29 cellular contexts compared by ENCODE assay signal in genomic region chr9:82799300-82799699, GRCh38.
"Had no signal": no experiment of that assay in that cellular context is flagged by ENCODE, and none has a peak within 500 bp of the region (broad histone marks: within the 10 kb centered on the region; RNA-seq: fewer than 3 reads in every experiment).

No MANE protein-coding gene starts in this region.

- H3K4me1 ChIP-seq: gastroesophageal sphincter, pancreas, prostate gland, sigmoid colon, suprapubic skin, tibial artery had no signal

- H3K4me2 ChIP-seq: smooth muscle cell had no signal

- FAIRE-seq: bronchial epithelial cell, colon, kidney, pancreas had no signal

- DNase-seq: activated B cell treated with CpG ODN at 0.5 μM for 24 hours; activated CD4-positive, alpha-beta T cell treated with anti-CD3 and anti-CD28 coated beads, Interleukin-2, amount 50 U/mL, for 1 hour; activated CD8-positive, alpha-beta T cell treated with anti-CD3 and anti-CD28 coated beads for 36 hours; activated naive CD8-positive, alpha-beta T cell treated with anti-CD3 and anti-CD28 coated beads, Interleukin-2, amount 50 U/mL, for 24 hours; activated T-cell treated with anti-CD3 and anti-CD28 coated beads, Interleukin-2, amount 50 U/mL, for 4 hours; amygdala; dermis blood vessel endothelial cell; effector CD4-positive, alpha-beta T cell; head of caudate nucleus; hippocampal formation; kidney; left colon; mammary epithelial cell; naive thymus-derived CD4-positive, alpha-beta T cell; pancreas; retina; sigmoid colon; stimulated activated CD4-positive, alpha-beta T cell treated with anti-CD3 and anti-CD28 coated beads, Interleukin-15, amount 100 ng/mL, for 24 hours; stimulated activated CD4-positive, alpha-beta T cell treated with anti-CD3 and anti-CD28 coated beads, Interleukin-2, amount 100 ng/mL, for 24 hours; stimulated activated naive CD4-positive, alpha-beta T cell; tibial artery had no signal

- H3K36me3 ChIP-seq: esophagus muscularis mucosa, gastroesophageal sphincter, pancreas, prostate gland, sigmoid colon, suprapubic skin, tibial artery had no signal

- H3K27ac ChIP-seq: esophagus muscularis mucosa, gastroesophageal sphincter, pancreas, prostate gland, sigmoid colon, suprapubic skin, tibial artery had no signal

- ATAC-seq: activated CD8-positive, alpha-beta T cell treated with anti-CD3 and anti-CD28 coated beads for 36 hours; activated naive CD8-positive, alpha-beta T cell treated with anti-CD3 and anti-CD28 coated beads, Interleukin-2, amount 50 U/mL, for 24 hours; activated T-cell treated with anti-CD3 and anti-CD28 coated beads, Interleukin-2, amount 50 U/mL, for 4 hours; activated T-helper 17 cell treated with anti-CD3 and anti-CD28 coated beads, Interleukin-2, amount 50 U/mL, for 72 hours; gastroesophageal sphincter; left colon; naive thymus-derived CD4-positive, alpha-beta T cell; pancreas had no signal

- H3K27me3 ChIP-seq: esophagus muscularis mucosa, gastroesophageal sphincter, pancreas, sigmoid colon, suprapubic skin, tibial artery had no signal

- H3K4me3 ChIP-seq: esophagus muscularis mucosa, gastroesophageal sphincter, pancreas, prostate gland, sigmoid colon, smooth muscle cell, suprapubic skin, tibial artery had no signal

- H3K9me3 ChIP-seq: esophagus muscularis mucosa, gastroesophageal sphincter, pancreas, prostate gland, sigmoid colon, suprapubic skin, tibial artery had no signal
